16 cellular contexts compared by ENCODE assay signal in the genomic region with DNA sequence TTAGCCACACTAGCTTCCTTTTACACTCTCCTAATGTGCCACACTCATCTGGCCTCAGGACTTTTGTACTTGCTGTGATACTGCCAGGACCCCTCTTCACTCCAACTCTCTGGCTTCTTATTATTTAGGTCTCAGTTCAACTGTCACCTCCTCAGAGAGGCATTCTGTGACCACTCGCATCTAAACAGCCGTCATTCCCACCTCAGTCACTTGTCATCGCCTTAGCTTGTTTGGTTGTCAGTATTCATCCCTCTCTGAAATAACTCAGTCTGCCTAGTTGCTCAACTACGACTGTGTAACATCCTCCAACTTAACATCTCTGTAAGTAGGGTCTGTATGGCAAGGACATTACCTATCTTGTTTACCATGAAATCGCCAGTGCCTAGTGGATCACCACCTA. TPM values are rescaled to one million over a fixed set of nuclear protein-coding genes. Genes with fewer than 3 reads are reported as not detected.
A peak's percentile ranks its signal among the peaks of the same experiment; 100 is the strongest.
DNase-seq lines count a peak whose midpoint lies in the region; ATAC-seq, FAIRE-seq and TF ChIP-seq lines count a peak whose summit lies in the region.
"Had no signal": no experiment of that assay in that cellular context is flagged by ENCODE, and none has a peak within 500 bp of the region (broad histone marks: within the 10 kb centered on the region; RNA-seq: fewer than 3 reads in every experiment).

No MANE protein-coding gene starts in this region.

- peak overlapping the region; percentile 35 for H3K27ac Mint-ChIP-seq in activated CD4-positive, alpha-beta T cell treated with anti-CD3 and anti-CD28 coated beads for 36 hours

- H3K27ac ChIP-seq in SK-N-MC (peak overlapping the region; percentile 97), small intestine (ENCODE audit: low read depth in 1 of 2, low read length in 1 of 2) (peak overlapping the region; percentile 58 to 70), gastrocnemius medialis (peak overlapping the region in 1 of 4 donors; percentile 69)

- H3K4me1 Mint-ChIP-seq in activated CD4-positive, alpha-beta T cell treated with anti-CD3 and anti-CD28 coated beads for 36 hours = peaks cover 72% of the 10 kb centered on the region

- no peaks in the 10 kb centered on the region for H3K9me3 Mint-ChIP-seq in activated CD4-positive, alpha-beta T cell treated with anti-CD3 and anti-CD28 coated beads for 36 hours (ENCODE audit: low read depth)
- H3K9me3 Mint-ChIP-seq: T-helper 2 cell treated with Interferon-gamma antibody and Interleukin-4, amounts not matched to agents 5 μg/mL and 100 μg/mL, for 36 hours had no signal

- POLR2A ChIA-PET in activated CD4-positive, alpha-beta T cell treated with anti-CD3 and anti-CD28 coated beads for 36 hours (lab: Charles Lee) = interaction anchor here (0.7 kb wide), 1 partner anchor 44 kb away, joined by 3 read pairs; no protein-coding TSS in a partner anchor

- H3K27me3 ChIP-seq in small intestine (ENCODE audit: control insufficient read depth in 2 of 2, insufficient read depth in 2 of 2, low read length in 2 of 2) (no peaks in the 10 kb centered on the region), gastrocnemius medialis (no peaks in the 10 kb centered on the region)

- H3K4me1 ChIP-seq in small intestine (ENCODE audit: control insufficient read depth in 2 of 2, insufficient read depth in 1 of 2, low read depth in 1 of 2, low read length in 1 of 2) (peaks cover 23 to 32% of the 10 kb centered on the region in 2 donors), gastrocnemius medialis (peaks cover 31 to 42% of the 10 kb centered on the region in 2 donors)

- intact Hi-C loops in activated CD4-positive, alpha-beta T cell treated with anti-CD3 and anti-CD28 coated beads for 36 hours (cut with DNase I, micrococcal nuclease) = no loop called here
- intact Hi-C loops in Right ventricle myocardium superior (cut with DNase I) = no loop called here
- intact Hi-C loops in gastrocnemius medialis (cut with DNase I; ENCODE audit: low total_unique reads) = no loop called here

- H3K4me3 ChIP-seq in SK-N-MC (peak overlapping the region; percentile 77), small intestine (ENCODE audit: low read depth in 1 of 2, low read length in 2 of 2) (no peak overlapping the region), gastrocnemius medialis (no peak overlapping the region)

- WGBS in small intestine, 3 donors = 71 to 79% (median 77%) methylated on average over 5 of the region's 5 CpGs

- no peak overlapping the region for H3K4me3 Mint-ChIP-seq in activated CD4-positive, alpha-beta T cell treated with anti-CD3 and anti-CD28 coated beads for 36 hours
- H3K4me3 Mint-ChIP-seq: T-helper 2 cell treated with Interferon-gamma antibody and Interleukin-4, amounts not matched to agents 5 μg/mL and 100 μg/mL, for 36 hours had no signal

- peak; percentile 29 for ATAC-seq in activated CD4-positive, alpha-beta T cell treated with anti-CD3 and anti-CD28 coated beads for 36 hours
- ATAC-seq in Right ventricle myocardium superior (ENCODE audit: poor library complexity) (peak; percentile 66), gastrocnemius medialis (no peak)

- H3K36me3 ChIP-seq in SK-N-MC (ENCODE audit: insufficient read depth, low read length) (no peaks in the 10 kb centered on the region), small intestine (ENCODE audit: control insufficient read depth in 2 of 2, insufficient read depth in 2 of 2, low read length in 2 of 2) (no peaks in the 10 kb centered on the region), gastrocnemius medialis (no peaks in the 10 kb centered on the region)

- no peaks in the 10 kb centered on the region for H3K9me3 ChIP-seq in SK-N-MC (ENCODE audit: low read depth, low read length)
- H3K9me3 ChIP-seq in small intestine (ENCODE audit: control insufficient read depth, low read depth) = no peaks in the 10 kb centered on the region
- no peaks in the 10 kb centered on the region for H3K9me3 ChIP-seq in gastrocnemius medialis

- peaks cover 12% of the 10 kb centered on the region for H3K36me3 Mint-ChIP-seq in activated CD4-positive, alpha-beta T cell treated with anti-CD3 and anti-CD28 coated beads for 36 hours (ENCODE audit: low read depth)

- CTCF ChIA-PET in activated CD4-positive, alpha-beta T cell treated with anti-CD3 and anti-CD28 coated beads for 36 hours (lab: Charles Lee) = interaction anchor here (0.6 to 2.8 kb wide), 5 partner anchors 9 to 1641 kb away, joined by 3 to 15 read pairs (median 3); no protein-coding TSS in a partner anchor

- H3K9ac ChIP-seq in SK-N-MC (ENCODE audit: insufficient read length) = peak overlapping the region; percentile 57

- FAIRE-seq in small intestine (lab: Jason Lieb, UNC) = no peak

- H3K27me3 Mint-ChIP-seq in activated CD4-positive, alpha-beta T cell treated with anti-CD3 and anti-CD28 coated beads for 36 hours = no peaks in the 10 kb centered on the region

- in situ Hi-C loops in gastrocnemius medialis (cut with MboI; ENCODE audit: low sequenced_read_pairs in 4 of 4) = no loop called here

- no peak for TF ChIP-seq CTCF in gastrocnemius medialis (IDR thresholded peaks at IDR 0.05 in 4 of 5, conservative IDR thresholded peaks at IDR 0.05 in 1 of 5)

- no peak for TF ChIP-seq POLR2A in gastrocnemius medialis (IDR thresholded peaks at IDR 0.05)

- DNase-seq in activated CD4-positive, alpha-beta T cell treated with anti-CD3 and anti-CD28 coated beads for 36 hours = no peak
- DNase-seq in activated CD4-positive, alpha-beta T cell treated with anti-CD3 and anti-CD28 coated beads, Interleukin-2, amount 50 U/mL, for 48 hours = no peak
- DNase-seq in SK-N-MC (ENCODE audit: low read depth, low spot score) = no peak
- no peak for DNase-seq in Right ventricle myocardium superior
- no peak for DNase-seq in small intestine
- no peak for DNase-seq in HT-29 (ENCODE audit: low spot score)
- no peak for DNase-seq in NCI-H2227 (lab: John Stamatoyannopoulos, UW; ENCODE audit: unreplicated experiment)
- no peak for DNase-seq in gastrocnemius medialis
- DNase-seq: 8988T; activated CD4-positive, alpha-beta T cell treated with anti-CD3 and anti-CD28 coated beads for 4 hours; activated gamma-delta T cell; glutamatergic neuron; MM.1S; NCI-H2081; stimulated activated CD4-positive, alpha-beta T cell treated with anti-CD3 and anti-CD28 coated beads, Interleukin-1b, Interleukin-23, amount 100 ng/mL, for 48 hours had no signal

RNA-seq across cellular contexts. Expression of a gene that starts 27.2 kb away (rescaled TPM):
- total RNA-seq in activated CD4-positive, alpha-beta T cell treated with anti-CD3 and anti-CD28 coated beads for 36 hours = 10 to 100 TPM; 49.4 to 67.5 TPM
- total RNA-seq in Right ventricle myocardium superior (20.0 TPM), gastrocnemius medialis (10 to 100 TPM in 3 of 4 donors, 1 to 10 TPM in 1; 4.2 to 14.1 (median 12.2) TPM)
- polyA plus RNA-seq in small intestine = 10 to 100 TPM; 28.9 to 38.3 (median 35.8) TPM
- total RNA-seq in HT-29 (2014; rRNA removed; shearing (Covaris generic)) = 0.91 and 3.1 TPM in 2 replicates

Comparison
In these comparisons a context has a peak if more than half of its experiments do, and no peak if none do; other contexts are left out.
1. ATAC-seq: peak in activated CD4-positive, alpha-beta T cell treated with anti-CD3 and anti-CD28 coated beads for 36 hours (single experiment) and Right ventricle myocardium superior (single experiment); none in gastrocnemius medialis (0 of 2).